ENCODE assay signal across 8 cellular contexts in the genomic region with DNA sequence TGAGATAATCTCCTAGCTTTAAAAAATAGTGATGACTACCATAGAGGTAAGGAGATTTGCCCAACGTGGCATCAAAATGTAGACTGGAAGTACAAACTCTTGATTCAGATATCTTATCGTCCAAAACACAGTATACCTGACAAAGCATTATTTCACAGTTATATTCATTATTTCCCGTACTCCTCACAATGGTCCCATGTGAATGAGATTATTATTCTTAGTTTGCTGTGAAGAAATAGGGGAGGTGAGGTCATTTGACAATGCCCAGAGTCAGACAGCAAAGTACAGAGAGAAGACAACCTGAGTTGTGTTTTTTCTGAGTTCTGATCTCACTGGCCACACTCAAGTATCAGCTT. TPM values are rescaled to one million over a fixed set of nuclear protein-coding genes. Genes with fewer than 3 reads are reported as not detected.
DNase-seq lines count a peak whose midpoint lies in the region; ATAC-seq and TF ChIP-seq lines count a peak whose summit lies in the region.

No MANE protein-coding gene starts in this region.

- H2BK5ac ChIP-seq in mesenchymal stem cell (ENCODE audit: low read depth, low read length, poor library complexity, severe bottlenecking) = no peak overlapping the region

- peaks cover 23% of the 10 kb centered on the region for H3K79me2 ChIP-seq in ACC112 (ENCODE audit: control insufficient read depth, insufficient read depth, low read length, unreplicated experiment)

- H3K9me3 ChIP-seq in adrenal gland (replicated peaks in 1 of 3) (no peaks in the 10 kb centered on the region), mesenchymal stem cell (ENCODE audit: control insufficient read depth, low read length) (no peaks in the 10 kb centered on the region)

- no peak for DNase-seq in HFF-Myc (ENCODE audit: extremely low read depth, low read depth)
- DNase-seq in adrenal gland = peak in 1 of 7 donors; percentile 16
- peak; percentile 53 for DNase-seq in mesenchymal stem cell
- DNase-seq in activated CD4-positive, CD25-positive, alpha-beta regulatory T cell treated with anti-CD3 and anti-CD28 coated beads, Interleukin-2, amount 50 U/mL, for 72 hours = no peak

- no peak overlapping the region for H3K18ac ChIP-seq in mesenchymal stem cell (ENCODE audit: low read depth in 1 of 2, low read length in 2 of 2)

- no peak overlapping the region for H3K4me2 ChIP-seq in mesenchymal stem cell (ENCODE audit: low read length, poor library complexity, severe bottlenecking)

- H3K79me1 ChIP-seq in mesenchymal stem cell (replicated peaks; ENCODE audit: low read length, poor library complexity, severe bottlenecking) = peaks cover 7% of the 10 kb centered on the region

- no peak for TF ChIP-seq POLR2A in adrenal gland (IDR thresholded peaks at IDR 0.05)

- no peak overlapping the region for H3K23ac ChIP-seq in mesenchymal stem cell (ENCODE audit: low read length in 2 of 2)

- peak overlapping the region; percentile 98 for H3K4me3 ChIP-seq in ACC112 (ENCODE audit: low read depth, low read length)
- peak overlapping the region; percentile 99 for H3K4me3 ChIP-seq in HFF-Myc (replicated peaks; ENCODE audit: low read depth, low read length)
- H3K4me3 ChIP-seq in adrenal gland = peak overlapping the region in 2 of 4 donors; percentile 69 to 83
- peak overlapping the region in 1 of 2 experiments; percentile 95 for H3K4me3 ChIP-seq in mesenchymal stem cell (ENCODE audit: insufficient read depth in 1 of 2, low read depth in 1 of 2, low read length in 2 of 2)

- ATAC-seq in HG03432 (IDR thresholded peaks at IDR 0.05; ENCODE audit: unreplicated experiment) = no peak
- ATAC-seq in GM19328 (IDR thresholded peaks at IDR 0.05; ENCODE audit: unreplicated experiment) = no peak
- no peak for ATAC-seq in HG03025 (IDR thresholded peaks at IDR 0.05; ENCODE audit: low FRiP score, unreplicated experiment)

- no peak overlapping the region for H4K8ac ChIP-seq in mesenchymal stem cell (ENCODE audit: low read length)

- H3K27ac ChIP-seq in ACC112 (ENCODE audit: low read depth, low read length) (peak overlapping the region; percentile 98), adrenal gland (peak overlapping the region; percentile 67 to 94 (median 87)), mesenchymal stem cell (ENCODE audit: low read length, poor library complexity, severe bottlenecking) (peak overlapping the region; percentile 95)

- H3K4me1 ChIP-seq in ACC112 (ENCODE audit: control insufficient read depth, insufficient read depth, low read length, unreplicated experiment) (peaks cover 29% of the 10 kb centered on the region), adrenal gland (replicated peaks in 1 of 2) (peaks cover 0 to 23% of the 10 kb centered on the region in 2 donors), mesenchymal stem cell (ENCODE audit: control insufficient read depth, insufficient read depth, low read depth, low read length) (no peaks in the 10 kb centered on the region)

- H3K27me3 ChIP-seq in ACC112 (ENCODE audit: insufficient read depth, low read length) = no peaks in the 10 kb centered on the region
- no peaks in the 10 kb centered on the region for H3K27me3 ChIP-seq in adrenal gland
- H3K27me3 ChIP-seq in mesenchymal stem cell (ENCODE audit: control insufficient read depth in 1 of 2, insufficient read depth in 1 of 2, low read length in 2 of 2) = no peaks in the 10 kb centered on the region

- H2AFZ ChIP-seq in ACC112 (ENCODE audit: low read length, unreplicated experiment) (peak overlapping the region; percentile 34), mesenchymal stem cell (ENCODE audit: low read depth, low read length) (no peak overlapping the region)

- 7 to 23% (median 14%) methylated on average over 3 of the region's 3 CpGs for WGBS in adrenal gland, 4 donors
- 80% methylated on average over 2 of the region's 3 CpGs for WGBS in mesenchymal stem cell

- H3K9ac ChIP-seq in mesenchymal stem cell (ENCODE audit: low read length) = peak overlapping the region; percentile 92

- H2BK120ac ChIP-seq in mesenchymal stem cell (ENCODE audit: low read depth, low read length) = no peak overlapping the region

- H2BK15ac ChIP-seq in mesenchymal stem cell (ENCODE audit: low read depth, poor library complexity, severe bottlenecking) = no peak overlapping the region

- no peak overlapping the region for H2BK12ac ChIP-seq in mesenchymal stem cell (ENCODE audit: low read length in 2 of 2)

- TF ChIP-seq CTCF in HFF-Myc (IDR thresholded peaks at IDR 0.05; ENCODE audit: low read depth, low read length, missing control alignments) = no peak
- no peak for TF ChIP-seq CTCF in adrenal gland (IDR thresholded peaks at IDR 0.05)

- no peak overlapping the region for H3K14ac ChIP-seq in mesenchymal stem cell (ENCODE audit: low read length in 2 of 2)

- no peak overlapping the region for H4K91ac ChIP-seq in mesenchymal stem cell (ENCODE audit: low read length)

- H3K36me3 ChIP-seq in ACC112 (ENCODE audit: insufficient read depth, low read length) (0 out of 2 replicates have a peak, but pooled peaks cover 10% of the 10 kb centered on the region), adrenal gland (replicated peaks in 1 of 2) (no peaks in the 10 kb centered on the region), mesenchymal stem cell (ENCODE audit: control insufficient read depth in 1 of 2, insufficient read depth in 2 of 2, low read depth in 1 of 2, low read length in 2 of 2) (peaks cover 0 to 10% of the 10 kb centered on the region in 2 experiments)

- intact Hi-C loops in adrenal gland (cut with DNase I) = loop anchor here in 1 of 2 donors (10.0 kb wide), 1 partner anchor 141 kb away; no protein-coding TSS in a partner anchor

- no peak overlapping the region for H2AK5ac ChIP-seq in mesenchymal stem cell (ENCODE audit: low read length, severe bottlenecking)

- no peak overlapping the region for H3K4ac ChIP-seq in mesenchymal stem cell (ENCODE audit: low read depth in 1 of 2, low read length in 2 of 2)

RNA-seq across cellular contexts. Expression of gene TFB1M, which starts 1.2 kb away (rescaled TPM):
- 10 to 100 TPM; 17.1 to 55.9 (median 47.1) TPM for total RNA-seq in adrenal gland
- polyA plus RNA-seq in adrenal gland = 10 to 100 TPM; 17.4 to 74.8 (median 49.5) TPM
- polyA plus RNA-seq in mesenchymal stem cell (2013, experiment 1 of 2) = 69.5 TPM
- 67.3 TPM for polyA plus RNA-seq in mesenchymal stem cell (2013, experiment 2 of 2)

RNA-seq across cellular contexts. Expression of gene CLDN20, which starts 51.7 kb away (rescaled TPM):
- total RNA-seq in adrenal gland = not detected
- not detected for polyA plus RNA-seq in adrenal gland
- polyA plus RNA-seq in mesenchymal stem cell (2013, experiment 1 of 2) = 0.10 TPM
- polyA plus RNA-seq in mesenchymal stem cell (2013, experiment 2 of 2) = not detected
